Comparison of ENCODE assay signal across 21 cellular contexts in the genomic region with DNA sequence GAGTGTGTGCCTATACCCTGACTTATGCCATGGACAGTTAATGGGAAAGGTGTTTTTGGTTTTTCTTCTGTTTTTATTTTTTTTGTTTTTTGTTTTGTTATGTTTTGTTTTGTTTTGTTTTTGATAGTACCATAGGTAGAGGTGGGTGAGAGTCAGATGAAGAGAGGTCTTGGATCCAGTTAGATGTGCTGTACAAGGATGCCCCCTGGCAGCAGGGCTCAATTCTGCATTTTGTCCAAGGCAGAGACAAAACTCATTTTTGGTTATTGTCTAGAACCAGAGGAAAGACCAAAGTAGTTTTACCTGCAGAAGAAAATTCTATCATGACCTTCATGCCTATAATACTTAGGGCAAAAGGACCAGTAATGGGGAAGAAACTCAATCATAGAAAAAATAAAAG. TPM values are rescaled to one million over a fixed set of nuclear protein-coding genes. Genes with fewer than 3 reads are reported as not detected.
DNase-seq lines count a peak whose midpoint lies in the region; ATAC-seq and TF ChIP-seq lines count a peak whose summit lies in the region.
"Had no signal": no experiment of that assay in that cellular context is flagged by ENCODE, and none has a peak within 500 bp of the region (broad histone marks: within the 10 kb centered on the region; RNA-seq: fewer than 3 reads in every experiment).

No MANE protein-coding gene starts in this region.

- CTCF ChIA-PET in PC-9 (lab: Charles Lee), result no interaction called here

- no peak overlapping the region for H3K4me3 Mint-ChIP-seq in GM23338
- H3K4me3 Mint-ChIP-seq: natural killer cell treated with Interleukin-12 subunit alpha and Interleukin-12 subunit beta and Interleukin-15 and Interleukin-18, amount 100 ng/mL, for 72 hours; stimulated activated naive CD8-positive, alpha-beta T cell treated with anti-CD3 and anti-CD28 coated beads, Interleukin-15, amount 100 ng/mL, for 72 hours; T-helper 1 cell treated with Interleukin-12 subunit alpha and Interleukin-12 subunit beta and Interleukin-4 antibody, amounts not matched to agents 30 μg/mL and 1 μg/mL, for 36 hours had no signal

- ATAC-seq in GM23338 (no peak), left lung (peak; percentile 60), GM18517 (IDR thresholded peaks at IDR 0.05; ENCODE audit: unreplicated experiment) (no peak)
- ATAC-seq: left cardiac atrium; natural killer cell treated with Interleukin-12 subunit alpha and Interleukin-12 subunit beta and Interleukin-15 and Interleukin-18, amount 100 ng/mL, for 72 hours; stimulated activated naive CD8-positive, alpha-beta T cell treated with anti-CD3 and anti-CD28 coated beads, Interleukin-15, amount 100 ng/mL, for 72 hours had no signal

- no peaks in the 10 kb centered on the region for H3K4me1 ChIP-seq in GM23338 (ENCODE audit: insufficient read depth)
- no peaks in the 10 kb centered on the region for H3K4me1 ChIP-seq in PC-9 (replicated peaks; ENCODE audit: insufficient read depth)
- no peaks in the 10 kb centered on the region for H3K4me1 ChIP-seq in left lung
- H3K4me1 ChIP-seq: adrenal gland, BLaER1, prostate gland had no signal

- TF ChIP-seq CTCF in GM23338 (conservative IDR thresholded peaks at IDR 0.05; ENCODE audit: low read depth in 2 of 2), result peak; percentile 21 to 44; a peak in 2 of 4 replicates
- peak; percentile 47; the same call in 1 of the 2 replicates for TF ChIP-seq CTCF in PC-9 (conservative IDR thresholded peaks at IDR 0.05)
- peak in 1 of 2 donors; percentile 16 for TF ChIP-seq CTCF in left lung (IDR thresholded peaks at IDR 0.05)

- intact Hi-C loops in PC-9 (cut with micrococcal nuclease; ENCODE audit: unreplicated experiment) (no loop called here), left lung (cut with DNase I) (no loop called here)

- H3K27ac Mint-ChIP-seq in GM23338, result no peak overlapping the region
- H3K27ac Mint-ChIP-seq: natural killer cell treated with Interleukin-12 subunit alpha and Interleukin-12 subunit beta and Interleukin-15 and Interleukin-18, amount 100 ng/mL, for 72 hours; stimulated activated naive CD8-positive, alpha-beta T cell treated with anti-CD3 and anti-CD28 coated beads, Interleukin-15, amount 100 ng/mL, for 72 hours; T-helper 1 cell treated with Interleukin-12 subunit alpha and Interleukin-12 subunit beta and Interleukin-4 antibody, amounts not matched to agents 30 μg/mL and 1 μg/mL, for 36 hours had no signal

- H4K20me1 ChIP-seq in GM23338 (replicated peaks; ENCODE audit: insufficient read depth) (no peaks in the 10 kb centered on the region), PC-9 (ENCODE audit: insufficient read depth) (no peaks in the 10 kb centered on the region)
- H4K20me1 ChIP-seq: BLaER1 had no signal

- POLR2A ChIA-PET in PC-9 (lab: Charles Lee; ENCODE audit: unreplicated experiment), result no interaction called here

- H3K9me3 ChIP-seq in PC-9 (ENCODE audit: insufficient read depth, low read depth) (no peaks in the 10 kb centered on the region), left lung (peaks cover 0 to 11% of the 10 kb centered on the region in 2 donors)
- H3K9me3 ChIP-seq: adrenal gland, prostate gland had no signal

- H3K79me2 ChIP-seq in GM23338 (replicated peaks; ENCODE audit: insufficient read depth), result no peaks in the 10 kb centered on the region
- no peaks in the 10 kb centered on the region for H3K79me2 ChIP-seq in PC-9 (ENCODE audit: low read depth)

- H3K27me3 Mint-ChIP-seq in GM23338 (ENCODE audit: insufficient read depth, low read depth, poor library complexity), result peaks cover 2% of the 10 kb centered on the region
- H3K27me3 Mint-ChIP-seq: natural killer cell treated with Interleukin-12 subunit alpha and Interleukin-12 subunit beta and Interleukin-15 and Interleukin-18, amount 100 ng/mL, for 72 hours; stimulated activated naive CD8-positive, alpha-beta T cell treated with anti-CD3 and anti-CD28 coated beads, Interleukin-15, amount 100 ng/mL, for 72 hours had no signal

- H3K27me3 ChIP-seq in GM23338 (ENCODE audit: insufficient read depth), result no peaks in the 10 kb centered on the region
- H3K27me3 ChIP-seq in PC-9 (ENCODE audit: insufficient read depth, low read depth), result no peaks in the 10 kb centered on the region
- H3K27me3 ChIP-seq in left lung, result no peaks in the 10 kb centered on the region
- H3K27me3 ChIP-seq: adrenal gland, BLaER1 had no signal

- no peaks in the 10 kb centered on the region for H3F3A ChIP-seq in GM23338 (replicated peaks; ENCODE audit: low read depth)
- no peaks in the 10 kb centered on the region for H3F3A ChIP-seq in PC-9 (ENCODE audit: insufficient read depth, low read depth)

- no peaks in the 10 kb centered on the region for H3K4me1 Mint-ChIP-seq in GM23338
- H3K4me1 Mint-ChIP-seq: stimulated activated naive CD8-positive, alpha-beta T cell treated with anti-CD3 and anti-CD28 coated beads, Interleukin-15, amount 100 ng/mL, for 72 hours had no signal

- H2AFZ ChIP-seq in GM23338, result no peak overlapping the region
- H2AFZ ChIP-seq in PC-9, result no peak overlapping the region

- H3K27ac ChIP-seq in GM23338 (ENCODE audit: low read depth), result no peak overlapping the region
- no peak overlapping the region for H3K27ac ChIP-seq in PC-9
- H3K27ac ChIP-seq in left lung, result no peak overlapping the region
- H3K27ac ChIP-seq: adrenal gland, BLaER1, prostate gland had no signal

- no peak overlapping the region for H3K4me3 ChIP-seq in GM23338
- no peak overlapping the region for H3K4me3 ChIP-seq in PC-9
- no peak overlapping the region for H3K4me3 ChIP-seq in left lung
- H3K4me3 ChIP-seq: adrenal gland, BLaER1, prostate gland had no signal

- DNase-seq in DMS 273 (lab: John Stamatoyannopoulos, UW; ENCODE audit: unreplicated experiment) (peak; percentile 40), DMS 273 treated with DMSO at 0.1 percent for 48 hours (lab: John Stamatoyannopoulos, UW) (no peak), GM23338 (ENCODE audit: low spot score) (no peak), PC-9 (no peak), left lung (no peak), pons (ENCODE audit: low spot score) (no peak), T-helper 9 cell (no peak)
- DNase-seq: 8988T; activated CD4-positive, alpha-beta T cell treated with anti-CD3 and anti-CD28 coated beads, Interleukin-2, amount 50 U/mL, for 4 hours; activated gamma-delta T cell; adrenal gland; left cardiac atrium; NCI-H1417; SHP77; stimulated activated naive CD8-positive, alpha-beta T cell treated with anti-CD3 and anti-CD28 coated beads, Interleukin-15, amount 100 ng/mL, for 72 hours had no signal

- BruUV-seq in PC-9 (replicated peaks; lab: Mats Ljungman, UMichigan), result no TSS peak

- peaks cover 5% of the 10 kb centered on the region; the same call in 1 of the 2 replicates for H3K36me3 ChIP-seq in GM23338 (ENCODE audit: insufficient read depth)
- no peaks in the 10 kb centered on the region for H3K36me3 ChIP-seq in PC-9 (ENCODE audit: low read depth)
- H3K36me3 ChIP-seq in left lung, result no peaks in the 10 kb centered on the region
- H3K36me3 ChIP-seq: adrenal gland, BLaER1, prostate gland had no signal

- peaks cover 9% of the 10 kb centered on the region; the same call in 1 of the 2 replicates for H3K9me2 ChIP-seq in GM23338 (ENCODE audit: insufficient read depth)
- H3K9me2 ChIP-seq in PC-9 (ENCODE audit: insufficient read depth), result no peaks in the 10 kb centered on the region

- H3K4me2 ChIP-seq in GM23338 (no peak overlapping the region), PC-9 (no peak overlapping the region)
- H3K4me2 ChIP-seq: BLaER1 had no signal

- H3K36me3 Mint-ChIP-seq in GM23338 (ENCODE audit: low read depth), result peaks cover 25% of the 10 kb centered on the region
- H3K36me3 Mint-ChIP-seq: natural killer cell treated with Interleukin-12 subunit alpha and Interleukin-12 subunit beta and Interleukin-15 and Interleukin-18, amount 100 ng/mL, for 72 hours had no signal

- H3K9me3 Mint-ChIP-seq in GM23338, result peaks cover 30% of the 10 kb centered on the region

TF ChIP-seq in GM23338, 12 proteins besides CTCF, POLR2A, EP300 and RAD21 (continues in another document):
- TF ChIP-seq NANOG (IDR thresholded peaks at IDR 0.05; ENCODE audit: borderline replicate concordance), result no peak
- TF ChIP-seq ZNF114 (CRISPR knock-in tag; IDR thresholded peaks at IDR 0.05), result no peak
- TF ChIP-seq POLR2AphosphoS5 (IDR thresholded peaks at IDR 0.05; ENCODE audit: low read depth), result no peak
- TF ChIP-seq EZH2phosphoT487 (IDR thresholded peaks at IDR 0.05; ENCODE audit: unreplicated experiment), result no peak
- TF ChIP-seq STAT1 (IDR thresholded peaks at IDR 0.05; ENCODE audit: unreplicated experiment), result no peak
- no peak for TF ChIP-seq ETS1 (IDR thresholded peaks at IDR 0.05)
- TF ChIP-seq CREB1 (CRISPR knock-in tag; IDR thresholded peaks at IDR 0.05; ENCODE audit: low read depth), result no peak
- no peak for TF ChIP-seq EZH2 (IDR thresholded peaks at IDR 0.05; ENCODE audit: low read depth, unreplicated experiment)

RNA-seq across cellular contexts. Expression of gene SLC5A7, which starts 48.5 kb away (rescaled TPM):
- total RNA-seq in GM23338 (2014; rRNA removed; shearing (Covaris generic)), result 0.08 and 0.17 TPM in 2 replicates
- 0.05 TPM in 1 of 2 replicates, not detected in the other for polyA plus RNA-seq in GM23338 (2016; fragmentation: Nextera tagmentation; extraction: Ambion mirVana)
- total RNA-seq in PC-9 (2021) (not detected in 2 replicates), left lung (under 1 TPM; 0.23 to 0.84 TPM)
- total RNA-seq: dermis microvascular lymphatic vessel endothelial cell; natural killer cell treated with Interleukin-12 subunit alpha and Interleukin-12 subunit beta and Interleukin-15 and Interleukin-18, amount 100 ng/mL, for 72 hours had no signal
